ENCODE assay signal across 13 cellular contexts in genomic region chr9:99050924-99051323, GRCh38.
"Had no signal": no experiment of that assay in that cellular context is flagged by ENCODE, and none has a peak within 500 bp of the region (broad histone marks: within the 10 kb centered on the region; RNA-seq: fewer than 3 reads in every experiment).

No MANE protein-coding gene starts in this region.

- H3K27me3 ChIP-seq: gastroesophageal sphincter, transverse colon had no signal

- H3K9me3 ChIP-seq: gastroesophageal sphincter, transverse colon had no signal

- H3K27ac Mint-ChIP-seq: activated naive CD8-positive, alpha-beta T cell treated with anti-CD3 and anti-CD28 coated beads, Interleukin-2, amount 10 ng/mL, durations not matched to agents 7 days and 5 days; T-helper 2 cell treated with Interferon-gamma antibody and Interleukin-4, amounts not matched to agents 5 μg/mL and 100 μg/mL, for 36 hours had no signal

- H3K36me3 ChIP-seq: transverse colon had no signal

- H3K27ac ChIP-seq: skin epidermis had no signal

- H3K27me3 Mint-ChIP-seq: activated naive CD8-positive, alpha-beta T cell treated with anti-CD3 and anti-CD28 coated beads, Interleukin-2, amount 10 ng/mL, durations not matched to agents 7 days and 5 days; natural killer cell treated with Interleukin-12 subunit alpha and Interleukin-12 subunit beta and Interleukin-15 and Interleukin-18, amount 100 ng/mL, for 72 hours had no signal

- H3K9me3 Mint-ChIP-seq: activated naive CD8-positive, alpha-beta T cell treated with anti-CD3 and anti-CD28 coated beads, Interleukin-2, amount 10 ng/mL, durations not matched to agents 7 days and 5 days; natural killer cell treated with Interleukin-12 subunit alpha and Interleukin-12 subunit beta and Interleukin-15 and Interleukin-18, amount 100 ng/mL, for 72 hours; T-helper 2 cell treated with Interferon-gamma antibody and Interleukin-4, amounts not matched to agents 5 μg/mL and 100 μg/mL, for 36 hours had no signal

- DNase-seq: activated CD4-positive, alpha-beta T cell treated with anti-CD3 and anti-CD28 coated beads, Interleukin-2, amount 50 U/mL, for 4 hours; activated CD4-positive, CD25-positive, alpha-beta regulatory T cell treated with anti-CD3 and anti-CD28 coated beads, Interleukin-2, amount 50 U/mL, for 72 hours; activated gamma-delta T cell treated with Interleukin-2 at 50 U/mL for 16 hours; activated naive CD8-positive, alpha-beta T cell treated with anti-CD3 and anti-CD28 coated beads, Interleukin-2, amount 10 ng/mL, durations not matched to agents 7 days and 5 days; activated T-cell treated with anti-CD3 and anti-CD28 coated beads, Interleukin-2, amount 50 U/mL, for 48 hours; anterior cingulate cortex; SIG-M5; substantia nigra; transverse colon had no signal

- H3K4me3 ChIP-seq: gastroesophageal sphincter, skin epidermis, transverse colon had no signal

- ATAC-seq: gastroesophageal sphincter; natural killer cell treated with Interleukin-12 subunit alpha and Interleukin-12 subunit beta and Interleukin-15 and Interleukin-18, amount 100 ng/mL, for 72 hours had no signal

- H3K4me3 Mint-ChIP-seq: activated naive CD8-positive, alpha-beta T cell treated with anti-CD3 and anti-CD28 coated beads, Interleukin-2, amount 10 ng/mL, durations not matched to agents 7 days and 5 days; natural killer cell treated with Interleukin-12 subunit alpha and Interleukin-12 subunit beta and Interleukin-15 and Interleukin-18, amount 100 ng/mL, for 72 hours; T-helper 2 cell treated with Interferon-gamma antibody and Interleukin-4, amounts not matched to agents 5 μg/mL and 100 μg/mL, for 36 hours had no signal
